In the genomic region with DNA sequence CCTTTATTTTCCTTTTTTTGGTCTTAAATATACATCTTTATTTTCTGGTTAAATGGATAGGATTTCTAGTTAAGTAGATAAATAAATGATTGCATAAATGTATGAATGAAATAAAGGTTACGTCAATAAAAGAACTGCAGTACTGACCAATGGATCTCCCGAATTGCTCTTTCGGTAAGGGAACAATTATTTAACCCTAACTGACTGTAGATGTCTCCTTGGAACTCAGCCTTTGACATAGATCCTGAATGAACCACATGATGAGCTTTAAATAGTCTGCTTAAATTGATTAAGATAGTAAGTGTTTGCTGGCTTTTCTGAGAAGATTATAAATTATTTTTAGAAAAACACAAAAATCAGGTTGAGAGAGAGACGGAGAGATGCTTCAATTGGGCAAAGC, we compare ENCODE assay signal across 8 cellular contexts.
"Had no signal": no experiment of that assay in that cellular context is flagged by ENCODE, and none has a peak within 500 bp of the region (broad histone marks: within the 10 kb centered on the region; RNA-seq: fewer than 3 reads in every experiment).

No MANE protein-coding gene starts in this region.

- H3K27ac ChIP-seq: HL-60, KMS-11 had no signal

- H2AFZ ChIP-seq: GM23338 had no signal

- H3K4me2 ChIP-seq: GM23338, KMS-11 had no signal

- DNase-seq: H9, KBM-7 had no signal

- FAIRE-seq: H1, H54, HepG2 had no signal

- ATAC-seq: GM23338, HepG2 had no signal

- H3K9ac ChIP-seq: KMS-11 had no signal

- H3K4me3 ChIP-seq: GM23338 had no signal
